ENCODE assay signal across 22 cellular contexts in genomic region chr7:3107889-3108570, GRCh38.
DNase-seq lines count a peak whose midpoint lies in the region; ATAC-seq, FAIRE-seq and TF ChIP-seq lines count a peak whose summit lies in the region.
"Had no signal": no experiment of that assay in that cellular context is flagged by ENCODE, and none has a peak within 500 bp of the region (broad histone marks: within the 10 kb centered on the region; RNA-seq: fewer than 3 reads in every experiment).

No MANE protein-coding gene starts in this region.

- peaks cover 28% of the 10 kb centered on the region; the same call in 1 of the 2 replicates for H3K4me1 ChIP-seq in PC-3 (ENCODE audit: insufficient read depth, low read length)
- H3K4me1 ChIP-seq in astrocyte (ENCODE audit: insufficient read depth, low read length), result no peaks in the 10 kb centered on the region
- H3K4me1 ChIP-seq: heart right ventricle, right atrium auricular region, SJCRH30 had no signal

- H3K4me2 ChIP-seq in PC-3 (ENCODE audit: low read length), result peak overlapping the region; percentile 68
- H3K4me2 ChIP-seq in astrocyte (ENCODE audit: low read length), result no peak overlapping the region

- H3K36me3 Mint-ChIP-seq in activated naive CD4-positive, alpha-beta T cell treated with anti-CD3 and anti-CD28 coated beads, Interleukin-2, amount 10 ng/mL, durations not matched to agents 7 days and 5 days, result peaks cover 47% of the 10 kb centered on the region
- H3K36me3 Mint-ChIP-seq in astrocyte (ENCODE audit: low read depth, unreplicated experiment), result no peaks in the 10 kb centered on the region

- H3K27me3 ChIP-seq in PC-3 (ENCODE audit: low read length) (no peaks in the 10 kb centered on the region), astrocyte (ENCODE audit: insufficient read depth, low read length) (no peaks in the 10 kb centered on the region)
- H3K27me3 ChIP-seq: right atrium auricular region, SJCRH30, upper lobe of left lung had no signal

- H3K79me2 ChIP-seq in PC-3 (ENCODE audit: low read length) (no peaks in the 10 kb centered on the region), astrocyte (ENCODE audit: insufficient read depth, low read length) (no peaks in the 10 kb centered on the region)

- POLR2A ChIA-PET in PC-3 (lab: Charles Lee; ENCODE audit: unreplicated experiment), result no interaction called here

- H3K27ac Mint-ChIP-seq in activated naive CD4-positive, alpha-beta T cell treated with anti-CD3 and anti-CD28 coated beads, Interleukin-2, amount 10 ng/mL, durations not matched to agents 7 days and 5 days, result peak overlapping the region; percentile 85
- H3K27ac Mint-ChIP-seq in astrocyte (ENCODE audit: unreplicated experiment), result peak overlapping the region; percentile 18

- no peaks in the 10 kb centered on the region for H4K20me1 ChIP-seq in PC-3 (ENCODE audit: low read length)
- no peaks in the 10 kb centered on the region for H4K20me1 ChIP-seq in astrocyte (ENCODE audit: insufficient read depth, low read length)

- no peaks in the 10 kb centered on the region for H3K9me2 ChIP-seq in PC-3 (replicated peaks; ENCODE audit: low read length)

- TF ChIP-seq CTCF in PC-3 (conservative IDR thresholded peaks at IDR 0.05; ENCODE audit: low read depth, low read length), result no peak
- TF ChIP-seq CTCF in astrocyte (IDR thresholded peaks at IDR 0.05; ENCODE audit: insufficient read depth, low read depth, low read length), result no peak
- no peak for TF ChIP-seq CTCF in D721Med (IDR thresholded peaks at IDR 0.05; ENCODE audit: insufficient read depth, missing control alignments)

- peaks cover 90% of the 10 kb centered on the region for H3K4me1 Mint-ChIP-seq in activated naive CD4-positive, alpha-beta T cell treated with anti-CD3 and anti-CD28 coated beads, Interleukin-2, amount 10 ng/mL, durations not matched to agents 7 days and 5 days
- peaks cover 3% of the 10 kb centered on the region for H3K4me1 Mint-ChIP-seq in astrocyte (ENCODE audit: low read depth, unreplicated experiment)

- no peaks in the 10 kb centered on the region for H3K36me3 ChIP-seq in PC-3 (ENCODE audit: low read depth, low read length)
- no peaks in the 10 kb centered on the region for H3K36me3 ChIP-seq in astrocyte (ENCODE audit: insufficient read depth, low read length)
- H3K36me3 ChIP-seq: heart right ventricle, right atrium auricular region, SJCRH30, upper lobe of left lung had no signal

- intact Hi-C loops in PC-3 (cut with micrococcal nuclease), result no loop called here

- FAIRE-seq in astrocyte (lab: Jason Lieb, UNC) (no peak), urothelium cell line (lab: Jason Lieb, UNC) (peak; percentile 35), D721Med (lab: Jason Lieb, UNC) (no peak)
- FAIRE-seq: GM12878 had no signal

- H3K9ac ChIP-seq in PC-3 (ENCODE audit: low read length), result peak overlapping the region; percentile 35; the same call in 1 of the 2 replicates
- no peak overlapping the region for H3K9ac ChIP-seq in astrocyte (ENCODE audit: low read length)

- DNase-seq in activated naive CD4-positive, alpha-beta T cell treated with anti-CD3 and anti-CD28 coated beads, Interleukin-2, amount 10 ng/mL, durations not matched to agents 7 days and 5 days, result no peak
- no peak for DNase-seq in activated naive CD4-positive, alpha-beta T cell treated with anti-CD3 and anti-CD28 coated beads, Interleukin-2, amount 50 U/mL, for 16 hours
- peak; percentile 64 for DNase-seq in PC-3
- DNase-seq in astrocyte (ENCODE audit: low read depth), result no peak
- no peak for DNase-seq in urothelium cell line (ENCODE audit: low spot score)
- no peak for DNase-seq in Ammon's horn (ENCODE audit: low spot score)
- no peak for DNase-seq in GM19240 (ENCODE audit: insufficient read length, low spot score)
- DNase-seq in D721Med (ENCODE audit: insufficient read length, low spot score), result no peak
- DNase-seq: central memory CD4-positive, alpha-beta T cell; effector CD8-positive, alpha-beta T cell; GF-D8; heart right ventricle; KBM-7; NCI-H1092; NCI-H2081 treated with DMSO at 0.1 percent for 48 hours; NCI-H526 treated with DMSO at 0.1 percent for 48 hours; SJCRH30; stimulated activated naive CD4-positive, alpha-beta T cell treated with Interleukin-2 at 50 U/mL for 16 hours; upper lobe of left lung had no signal

- peaks cover 33% of the 10 kb centered on the region for H3K9me3 Mint-ChIP-seq in activated naive CD4-positive, alpha-beta T cell treated with anti-CD3 and anti-CD28 coated beads, Interleukin-2, amount 10 ng/mL, durations not matched to agents 7 days and 5 days
- H3K9me3 Mint-ChIP-seq in astrocyte (ENCODE audit: unreplicated experiment), result peaks cover 22% of the 10 kb centered on the region

- ATAC-seq in PC-3, result peak; percentile 56
- ATAC-seq: GM12878, heart right ventricle had no signal

- no TSS peak for BruUV-seq in PC-3 (replicated peaks; lab: Mats Ljungman, UMichigan)

- H2AFZ ChIP-seq in PC-3 (ENCODE audit: low read length) (no peak overlapping the region), astrocyte (ENCODE audit: low read depth, low read length) (no peak overlapping the region)

- CTCF ChIA-PET in activated naive CD4-positive, alpha-beta T cell treated with anti-CD3 and anti-CD28 coated beads, Interleukin-2, amount 10 ng/mL, durations not matched to agents 7 days and 5 days (lab: Charles Lee), result interaction anchor here (0.8 kb wide), 1 partner anchor 16 kb away, joined by 3 read pairs; no protein-coding TSS in a partner anchor
- CTCF ChIA-PET in PC-3 (lab: Charles Lee), result no interaction called here

- no peaks in the 10 kb centered on the region for H3F3A ChIP-seq in PC-3 (ENCODE audit: low read length, unreplicated experiment)

- H3K27me3 Mint-ChIP-seq in activated naive CD4-positive, alpha-beta T cell treated with anti-CD3 and anti-CD28 coated beads, Interleukin-2, amount 10 ng/mL, durations not matched to agents 7 days and 5 days, result peaks cover 3% of the 10 kb centered on the region
- H3K27me3 Mint-ChIP-seq in astrocyte (ENCODE audit: low read depth, unreplicated experiment), result peaks cover 17% of the 10 kb centered on the region

- H3K4me3 ChIP-seq in PC-3 (ENCODE audit: low read length), result no peak overlapping the region
- H3K4me3 ChIP-seq in astrocyte (ENCODE audit: insufficient read depth, low read depth, low read length), result no peak overlapping the region
- H3K4me3 ChIP-seq: GM12878, heart right ventricle, right atrium auricular region, SJCRH30, upper lobe of left lung had no signal

- H3K9me3 ChIP-seq in PC-3 (ENCODE audit: low read length) (no peaks in the 10 kb centered on the region), astrocyte (ENCODE audit: insufficient read depth, low read depth, low read length) (no peaks in the 10 kb centered on the region)
- H3K9me3 ChIP-seq: SJCRH30 had no signal

- no peak overlapping the region for H3K4me3 Mint-ChIP-seq in activated naive CD4-positive, alpha-beta T cell treated with anti-CD3 and anti-CD28 coated beads, Interleukin-2, amount 10 ng/mL, durations not matched to agents 7 days and 5 days
- no peak overlapping the region for H3K4me3 Mint-ChIP-seq in astrocyte (ENCODE audit: unreplicated experiment)

- peak overlapping the region; percentile 86 for H3K27ac ChIP-seq in PC-3 (ENCODE audit: low read length)
- no peak overlapping the region for H3K27ac ChIP-seq in astrocyte (ENCODE audit: low read depth, low read length)
- H3K27ac ChIP-seq: heart right ventricle, HL-60, right atrium auricular region, SJCRH30, upper lobe of left lung had no signal
